8 cellular contexts compared by ENCODE assay signal in genomic region chr1:9494936-9495758, GRCh38. TPM values are rescaled to one million over a fixed set of nuclear protein-coding genes. Genes with fewer than 3 reads are reported as not detected.
DNase-seq lines count a peak whose midpoint lies in the region; FAIRE-seq lines count a peak whose summit lies in the region.

No MANE protein-coding gene starts in this region.

- no peak overlapping the region for H3K27ac ChIP-seq in effector memory CD4-positive, alpha-beta T cell (ENCODE audit: insufficient read depth, low read length, poor library complexity, severe bottlenecking)

- H3K27me3 ChIP-seq in effector memory CD4-positive, alpha-beta T cell (replicated peaks; ENCODE audit: control insufficient read depth, insufficient read depth, low read length, poor library complexity, severe bottlenecking), result no peaks in the 10 kb centered on the region

- peak overlapping the region; percentile 42 for H3K4me3 ChIP-seq in effector memory CD4-positive, alpha-beta T cell (ENCODE audit: insufficient read depth, low read depth, low read length, poor library complexity, severe bottlenecking)

- DNase-seq in ACHN, result peak; percentile 46
- DNase-seq in GM18507 (ENCODE audit: extremely low spot score, insufficient read length, low read depth), result peak; percentile 54
- DNase-seq in NCI-H345 treated with DMSO at 0.1 percent for 48 hours (lab: John Stamatoyannopoulos, UW; ENCODE audit: unreplicated experiment), result peak; percentile 37
- peak; percentile 31 to 46 for DNase-seq in activated CD4-positive, alpha-beta T cell treated with anti-CD3 and anti-CD28 coated beads, Interleukin-2, amount 50 U/mL, for 4 hours
- peak; percentile 18 to 48 (median 29) for DNase-seq in effector memory CD4-positive, alpha-beta T cell
- DNase-seq in midbrain (lab: John Stamatoyannopoulos, UW), result peak; percentile 27
- peak; percentile 11 to 12 for DNase-seq in stimulated activated CD8-positive, alpha-beta memory T cell treated with anti-CD3 and anti-CD28 coated beads, Interleukin-4, amount 100 ng/mL, for 4 hours (ENCODE audit: low read depth in 2 of 2, low spot score in 1 of 2)
- DNase-seq in H4 (ENCODE audit: low spot score), result no peak

- no peak for FAIRE-seq in GM18507 (lab: Jason Lieb, UNC)

- H3K9me3 ChIP-seq in effector memory CD4-positive, alpha-beta T cell (ENCODE audit: control insufficient read depth, low read length), result no peaks in the 10 kb centered on the region

- H3K36me3 ChIP-seq in effector memory CD4-positive, alpha-beta T cell (ENCODE audit: control insufficient read depth, insufficient read depth, low read length), result no peaks in the 10 kb centered on the region

- in situ Hi-C loops in ACHN (cut with HindIII; ENCODE audit: low pct_ligation_motif_present, low pct_unique_long_range_greater_than_20kb, low sequenced_read_pairs), result no loop called here

- peaks cover 7% of the 10 kb centered on the region for H3K4me1 ChIP-seq in effector memory CD4-positive, alpha-beta T cell (ENCODE audit: control insufficient read depth, insufficient read depth, low read length, poor library complexity, severe bottlenecking)

RNA-seq across cellular contexts. Expression of gene SLC25A33, which starts 44.1 kb away (rescaled TPM):
- 13.1 and 13.4 TPM in 2 replicates for total RNA-seq in H4 (2014; rRNA removed; shearing (Covaris generic))
